In genomic region chr16:81035975-81036750, GRCh38 we compare ENCODE assay signal across 1 cellular context.
TF ChIP-seq lines count a peak whose summit lies in the region.

No MANE protein-coding gene starts in this region.

TF ChIP-seq in neural cell, 6 proteins besides CTCF, POLR2A, EP300 and RAD21 (continued from another document):
- TF ChIP-seq REST (IDR thresholded peaks at IDR 0.05; ENCODE audit: borderline replicate concordance) (peak; percentile 24), SMC3 (conservative IDR thresholded peaks at IDR 0.05; ENCODE audit: poor library complexity) (no peak), MXI1 (conservative IDR thresholded peaks at IDR 0.05; ENCODE audit: poor library complexity, severe bottlenecking) (no peak)
TF ChIP-seq in neural cell: peak in this region for 2.
